ENCODE assay signal across 11 cellular contexts in genomic region chr1:33634806-33635205, GRCh38.
DNase-seq lines count a peak whose midpoint lies in the region; ATAC-seq and TF ChIP-seq lines count a peak whose summit lies in the region.
"Had no signal": no experiment of that assay in that cellular context is flagged by ENCODE, and none has a peak within 500 bp of the region (broad histone marks: within the 10 kb centered on the region; RNA-seq: fewer than 3 reads in every experiment).

No MANE protein-coding gene starts in this region.

- no peaks in the 10 kb centered on the region for H3K4me1 ChIP-seq in left lung
- H3K4me1 ChIP-seq in CD8-positive, alpha-beta memory T cell (ENCODE audit: insufficient read depth, low read length), result no peaks in the 10 kb centered on the region

- H3K36me3 ChIP-seq in brain microvascular endothelial cell (replicated peaks), result no peaks in the 10 kb centered on the region
- H3K36me3 ChIP-seq in left lung, result no peaks in the 10 kb centered on the region
- no peaks in the 10 kb centered on the region for H3K36me3 ChIP-seq in CD8-positive, alpha-beta memory T cell (ENCODE audit: insufficient read depth, low read length)
- H3K36me3 ChIP-seq: BLaER1 treated with 17β-estradiol and CSF1 and Interleukin-3, amounts not matched to agents 10 nM and 100 nM had no signal

- CTCF ChIA-PET in CD8-positive, alpha-beta memory T cell (lab: Charles Lee), result interaction anchor here (3.0 kb wide), 2 partner anchors 11 to 1108 kb away, joined by 9 to 21 read pairs; no protein-coding TSS in a partner anchor

- in situ Hi-C loops in brain microvascular endothelial cell (cut with HindIII; ENCODE audit: low pct_ligation_motif_present, low sequenced_read_pairs), result no loop called here

- H3K27me3 Mint-ChIP-seq in CD8-positive, alpha-beta memory T cell, result peaks cover 6 to 47% of the 10 kb centered on the region in 2 donors

- no peaks in the 10 kb centered on the region for H3K9me3 Mint-ChIP-seq in CD8-positive, alpha-beta memory T cell
- H3K9me3 Mint-ChIP-seq: activated B cell treated with CpG ODN at 0.5 μM for 24 hours, natural killer cell had no signal

- no peaks in the 10 kb centered on the region for H3K9me3 ChIP-seq in left lung
- H3K9me3 ChIP-seq in CD8-positive, alpha-beta memory T cell (ENCODE audit: low read length), result no peaks in the 10 kb centered on the region
- H3K9me3 ChIP-seq: BLaER1 treated with 17β-estradiol and CSF1 and Interleukin-3, amounts not matched to agents 10 nM and 100 nM had no signal

- H3K4me1 Mint-ChIP-seq in CD8-positive, alpha-beta memory T cell, result peaks cover 0 to 4% (median 2%) of the 10 kb centered on the region in 3 donors
- H3K4me1 Mint-ChIP-seq: activated B cell treated with CpG ODN at 0.5 μM for 24 hours had no signal

- H3K36me3 Mint-ChIP-seq in CD8-positive, alpha-beta memory T cell, result no peaks in the 10 kb centered on the region
- H3K36me3 Mint-ChIP-seq: natural killer cell had no signal

- H3K27me3 ChIP-seq in brain microvascular endothelial cell (replicated peaks), result no peaks in the 10 kb centered on the region
- H3K27me3 ChIP-seq in left lung, result peaks cover 6 to 34% of the 10 kb centered on the region in 2 donors
- no peaks in the 10 kb centered on the region for H3K27me3 ChIP-seq in CD8-positive, alpha-beta memory T cell (ENCODE audit: insufficient read depth, low read length, poor library complexity, severe bottlenecking)
- H3K27me3 ChIP-seq: BLaER1 treated with 17β-estradiol and CSF1 and Interleukin-3, amounts not matched to agents 10 nM and 100 nM had no signal

- intact Hi-C loops in left lung (cut with DNase I), result loop anchor here in 1 of 2 donors (10.0 kb wide), 1 partner anchor 960 kb away; no protein-coding TSS in a partner anchor

- H3K27ac ChIP-seq in brain microvascular endothelial cell (no peak overlapping the region), left lung (no peak overlapping the region)
- H3K27ac ChIP-seq in CD8-positive, alpha-beta memory T cell (ENCODE audit: low read depth, low read length), result no peak overlapping the region
- H3K27ac ChIP-seq: BLaER1 treated with 17β-estradiol and CSF1 and Interleukin-3, amounts not matched to agents 10 nM and 100 nM had no signal

- TF ChIP-seq CTCF in brain microvascular endothelial cell (IDR thresholded peaks at IDR 0.05; ENCODE audit: low read depth, low read length, missing control alignments) (peak; percentile 77), left lung (IDR thresholded peaks at IDR 0.05) (peak; percentile 54 to 57)

- H3K4me3 ChIP-seq in brain microvascular endothelial cell (ENCODE audit: low read depth, low read length), result no peak overlapping the region
- no peak overlapping the region for H3K4me3 ChIP-seq in left lung
- H3K4me3 ChIP-seq in CD8-positive, alpha-beta memory T cell (ENCODE audit: low read length), result no peak overlapping the region
- H3K4me3 ChIP-seq: BLaER1 treated with 17β-estradiol and CSF1 and Interleukin-3, amounts not matched to agents 10 nM and 100 nM had no signal

- DNase-seq in NCI-H2196 (lab: John Stamatoyannopoulos, UW; ENCODE audit: unreplicated experiment) (peak; percentile 6), NCI-H2196 treated with DMSO at 0.1 percent for 48 hours (lab: John Stamatoyannopoulos, UW; ENCODE audit: unreplicated experiment) (no peak), M059J (ENCODE audit: low read depth) (peak; percentile 36), brain microvascular endothelial cell (no peak), left lung (no peak)
- no peak for DNase-seq in CD8-positive, alpha-beta memory T cell
- DNase-seq: activated B cell treated with CpG ODN at 0.5 μM for 24 hours, natural killer cell had no signal

- POLR2A ChIA-PET in CD8-positive, alpha-beta memory T cell (lab: Charles Lee), result no interaction called here

- no peak overlapping the region for H3K4me3 Mint-ChIP-seq in CD8-positive, alpha-beta memory T cell
- H3K4me3 Mint-ChIP-seq: activated B cell treated with CpG ODN at 0.5 μM for 24 hours, natural killer cell had no signal

- ATAC-seq in left lung, result peak; percentile 70
- ATAC-seq in HG02642 (IDR thresholded peaks at IDR 0.05; ENCODE audit: poor library complexity, unreplicated experiment), result no peak
- ATAC-seq in HG02938 (IDR thresholded peaks at IDR 0.05; ENCODE audit: unreplicated experiment), result no peak

- H3K27ac Mint-ChIP-seq in CD8-positive, alpha-beta memory T cell, result no peak overlapping the region
- H3K27ac Mint-ChIP-seq: activated B cell treated with CpG ODN at 0.5 μM for 24 hours, natural killer cell had no signal

Comparison
In these comparisons a context has a peak if more than half of its experiments do, and no peak if none do; other contexts are left out.
1. DNase-seq: peak in NCI-H2196 (single experiment) and M059J (single experiment); none in NCI-H2196 treated with DMSO at 0.1 percent for 48 hours (single experiment), brain microvascular endothelial cell (single experiment), left lung (0 of 2) and CD8-positive, alpha-beta memory T cell (0 of 5).